In the genomic region with DNA sequence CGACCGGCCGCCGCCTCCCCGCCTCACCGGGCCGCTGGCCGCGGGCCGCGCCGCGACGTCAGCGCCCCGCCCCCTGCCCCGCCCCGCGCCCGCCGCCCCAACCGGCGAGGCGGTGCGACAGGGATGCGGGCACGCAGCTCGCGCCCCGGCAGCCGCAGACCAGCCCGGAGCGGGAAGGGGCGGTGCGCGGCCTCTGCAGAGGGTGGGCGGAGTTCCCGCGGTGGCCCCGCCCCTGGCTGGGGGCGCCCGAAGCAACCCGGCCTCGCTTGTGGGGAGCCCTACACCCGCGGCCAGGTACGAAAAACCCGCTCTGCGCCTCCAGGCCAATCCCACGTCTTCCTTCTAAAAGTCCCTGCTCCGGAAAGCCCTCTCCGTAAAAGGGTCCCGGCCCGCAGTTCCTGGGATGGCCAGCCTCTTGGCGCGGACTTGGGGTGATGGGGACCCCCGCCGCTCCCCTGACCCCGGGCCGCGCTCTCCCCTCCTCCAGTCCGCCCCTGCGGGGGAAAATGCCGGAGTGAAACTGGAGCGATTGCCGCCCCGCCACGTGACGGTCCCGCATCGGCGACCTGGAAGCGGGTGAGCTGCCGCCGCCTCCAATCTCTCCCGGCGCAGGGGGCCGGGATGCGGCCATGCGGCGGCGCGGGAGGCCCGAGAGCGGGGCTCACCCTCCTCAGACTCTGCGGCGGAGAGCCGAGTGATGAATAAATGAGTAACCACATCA, we compare ENCODE assay signal across 8 cellular contexts. TPM values are rescaled to one million over a fixed set of nuclear protein-coding genes. Genes with fewer than 3 reads are reported as not detected.
DNase-seq lines count a peak whose midpoint lies in the region; ATAC-seq and TF ChIP-seq lines count a peak whose summit lies in the region.

A gene with protein sequence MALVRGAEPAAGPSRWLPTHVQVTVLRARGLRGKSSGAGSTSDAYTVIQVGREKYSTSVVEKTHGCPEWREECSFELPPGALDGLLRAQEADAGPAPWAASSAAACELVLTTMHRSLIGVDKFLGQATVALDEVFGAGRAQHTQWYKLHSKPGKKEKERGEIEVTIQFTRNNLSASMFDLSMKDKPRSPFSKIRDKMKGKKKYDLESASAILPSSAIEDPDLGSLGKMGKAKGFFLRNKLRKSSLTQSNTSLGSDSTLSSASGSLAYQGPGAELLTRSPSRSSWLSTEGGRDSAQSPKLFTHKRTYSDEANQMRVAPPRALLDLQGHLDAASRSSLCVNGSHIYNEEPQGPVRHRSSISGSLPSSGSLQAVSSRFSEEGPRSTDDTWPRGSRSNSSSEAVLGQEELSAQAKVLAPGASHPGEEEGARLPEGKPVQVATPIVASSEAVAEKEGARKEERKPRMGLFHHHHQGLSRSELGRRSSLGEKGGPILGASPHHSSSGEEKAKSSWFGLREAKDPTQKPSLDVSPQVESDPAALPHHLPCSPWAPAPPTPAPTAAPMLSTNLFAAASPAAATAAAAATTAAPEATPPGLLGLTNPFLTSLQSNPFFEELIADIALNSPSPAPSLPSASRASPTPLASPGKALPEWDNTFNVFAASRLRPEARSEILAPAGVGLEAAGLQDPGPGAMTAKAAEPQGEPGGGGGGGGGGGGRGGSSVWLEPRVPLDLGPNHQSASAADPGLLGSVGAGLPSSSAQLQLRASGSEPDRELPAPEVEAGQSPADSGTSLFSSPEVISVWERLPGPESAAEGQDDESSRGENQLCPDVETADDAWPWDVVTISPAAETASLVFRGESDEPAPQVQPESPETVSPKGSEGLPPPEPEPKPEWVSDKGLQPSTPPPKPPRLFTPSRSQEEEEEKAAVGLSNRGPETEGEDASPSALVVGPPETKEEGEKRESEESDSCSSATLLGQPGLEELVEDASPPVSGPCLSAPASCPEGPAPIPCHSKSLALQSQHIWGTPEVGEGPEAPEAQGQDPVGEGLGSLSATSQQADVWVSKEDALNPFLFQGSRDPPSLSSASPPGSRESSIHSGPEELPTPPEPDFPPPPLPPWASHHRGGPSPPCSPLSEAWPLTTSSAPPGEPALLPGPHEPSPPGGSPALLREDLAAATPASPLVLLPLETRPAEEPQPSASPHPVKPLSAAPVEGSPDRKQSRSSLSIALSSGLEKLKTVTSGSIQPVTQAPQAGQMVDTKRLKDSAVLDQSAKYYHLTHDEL (N-terminal part only) (minus strand): TSS at position 36 of the 721 bp plus-strand sequence. CDS start 171 bp downstream, outside the sequence.

- intact Hi-C loops in left cardiac atrium (cut with DNase I): loop anchor here in 1 of 2 donors (2.0 kb wide), 1 partner anchor 42 kb away; the partner anchor contains the start of gene SFXN5
- intact Hi-C loops in posterior cingulate gyrus (cut with DNase I): no loop called here
- intact Hi-C loops in tibial artery (cut with DNase I; ENCODE audit: low total_unique reads): loop anchor here (2.0 kb wide), 1 partner anchor 42 kb away; the partner anchor contains the start of gene SFXN5

- ATAC-seq in GM21737 (IDR thresholded peaks at IDR 0.05; ENCODE audit: unreplicated experiment) (peak; percentile 65), left cardiac atrium (peak; percentile 81 to 89)

- H3K9me3 ChIP-seq in tibial artery: no peaks in the 10 kb centered on the region

- TF ChIP-seq CTCF in tibial artery (IDR thresholded peaks at IDR 0.05): peak; percentile 4 to 7

- peak within 1 kb of the TSS; percentile 72 for H3K27ac ChIP-seq in angular gyrus (ENCODE audit: low read depth, low read length)
- peak within 1 kb of the TSS; percentile 82 to 89 for H3K27ac ChIP-seq in tibial artery

- DNase-seq in DMS153 (lab: John Stamatoyannopoulos, UW): peak; percentile 18
- peak; percentile 87 for DNase-seq in LoVo (ENCODE audit: low spot score)
- peak; percentile 65 to 80 (median 78) for DNase-seq in T-helper 2 cell
- DNase-seq in left cardiac atrium: peak; percentile 83
- peak; percentile 53 to 97 (median 79) for DNase-seq in posterior cingulate gyrus
- peak; percentile 71 to 86 for DNase-seq in tibial artery

- no peaks in the 10 kb centered on the region for H3K27me3 ChIP-seq in tibial artery

- peaks cover 0 to 32% (median 24%) of the 10 kb centered on the region in 4 donors for H3K4me1 ChIP-seq in tibial artery

- peak within 1 kb of the TSS; percentile 83 to 90 for H3K4me3 ChIP-seq in tibial artery

- H3K36me3 ChIP-seq in tibial artery: no peaks in the 10 kb centered on the region

RNA-seq across cellular contexts. Expression of the gene that starts here (rescaled TPM):
- total RNA-seq in left cardiac atrium: 10 to 100 TPM; 21.7 to 31.8 TPM

Comparison
In these comparisons a context has a peak if more than half of its experiments do, and no peak if none do; other contexts are left out.
1. Peak in every context shown above with its lines: DNase-seq, ATAC-seq, H3K4me3 ChIP-seq and H3K27ac ChIP-seq.
2. DNase-seq: peak in every context shown above with its lines; median percentile 87 in LoVo; 83 in left cardiac atrium; 79 in posterior cingulate gyrus; 78 in tibial artery; 78 in T-helper 2 cell; 18 in DMS153.